Comparison of ENCODE assay signal across 16 cellular contexts in genomic region chr7:35754741-35755140, GRCh38. TPM values are rescaled to one million over a fixed set of nuclear protein-coding genes. Genes with fewer than 3 reads are reported as not detected.
DNase-seq lines count a peak whose midpoint lies in the region; ATAC-seq, FAIRE-seq and TF ChIP-seq lines count a peak whose summit lies in the region.
"Had no signal": no experiment of that assay in that cellular context is flagged by ENCODE, and none has a peak within 500 bp of the region (broad histone marks: within the 10 kb centered on the region; RNA-seq: fewer than 3 reads in every experiment).

No MANE protein-coding gene starts in this region.

- H3K9ac ChIP-seq in stomach smooth muscle (ENCODE audit: low read length in 2 of 2): peak overlapping the region in 1 of 2 donors; percentile 11
- no peak overlapping the region for H3K9ac ChIP-seq in kidney (ENCODE audit: low read length in 2 of 2)
- H3K9ac ChIP-seq: BLaER1 treated with 17β-estradiol and CSF1 and Interleukin-3, amounts not matched to agents 10 nM and 100 nM had no signal

- H3K27ac Mint-ChIP-seq in CD4-positive, alpha-beta T cell: no peak overlapping the region
- H3K27ac Mint-ChIP-seq: activated CD4-positive, alpha-beta T cell treated with anti-CD3 and anti-CD28 coated beads, Interleukin-2, amount 10 ng/mL, durations not matched to agents 24 days and 14 days; mesothelial cell of epicardium; stimulated activated memory B cell treated with anti-CD40 and anti-IgM and Interleukin-4, amounts not matched to agents 10 μg/mL and 1 μg/mL and 100 μg/mL, for 72 hours had no signal

- CTCF ChIA-PET in CD4-positive, alpha-beta T cell (lab: Charles Lee): no interaction called here

- intact Hi-C loops in CD4-positive, alpha-beta T cell (cut with DNase I, micrococcal nuclease): no loop called here
- intact Hi-C loops in kidney (cut with DNase I): no loop called here

- no peaks in the 10 kb centered on the region for H3K9me3 Mint-ChIP-seq in CD4-positive, alpha-beta T cell
- H3K9me3 Mint-ChIP-seq: activated CD4-positive, alpha-beta T cell treated with anti-CD3 and anti-CD28 coated beads, Interleukin-2, amount 10 ng/mL, durations not matched to agents 24 days and 14 days; mesothelial cell of epicardium; stimulated activated memory B cell treated with anti-CD40 and anti-IgM and Interleukin-4, amounts not matched to agents 10 μg/mL and 1 μg/mL and 100 μg/mL, for 72 hours had no signal

- H3K27ac ChIP-seq in cingulate gyrus (ENCODE audit: low read depth, low read length) (peak overlapping the region; percentile 94), stomach smooth muscle (ENCODE audit: low read length) (peak overlapping the region; percentile 56), kidney (ENCODE audit: low read depth in 2 of 2, low read length in 2 of 2) (no peak overlapping the region)
- no peak overlapping the region for H3K27ac ChIP-seq in CD4-positive, alpha-beta T cell (ENCODE audit: low read depth, low read length)
- H3K27ac ChIP-seq: BLaER1 treated with 17β-estradiol and CSF1 and Interleukin-3, amounts not matched to agents 10 nM and 100 nM had no signal

- peaks cover 6% of the 10 kb centered on the region for H3K4me1 Mint-ChIP-seq in CD4-positive, alpha-beta T cell (ENCODE audit: low read depth)
- H3K4me1 Mint-ChIP-seq: activated CD4-positive, alpha-beta T cell treated with anti-CD3 and anti-CD28 coated beads, Interleukin-2, amount 10 ng/mL, durations not matched to agents 24 days and 14 days had no signal

- H3K27me3 Mint-ChIP-seq in CD4-positive, alpha-beta T cell: no peaks in the 10 kb centered on the region
- H3K27me3 Mint-ChIP-seq: stimulated activated memory B cell treated with anti-CD40 and anti-IgM and Interleukin-4, amounts not matched to agents 10 μg/mL and 1 μg/mL and 100 μg/mL, for 72 hours had no signal

- H3K4me3 Mint-ChIP-seq in CD4-positive, alpha-beta T cell: no peak overlapping the region
- H3K4me3 Mint-ChIP-seq: activated CD4-positive, alpha-beta T cell treated with anti-CD3 and anti-CD28 coated beads, Interleukin-2, amount 10 ng/mL, durations not matched to agents 24 days and 14 days; mesothelial cell of epicardium; stimulated activated memory B cell treated with anti-CD40 and anti-IgM and Interleukin-4, amounts not matched to agents 10 μg/mL and 1 μg/mL and 100 μg/mL, for 72 hours had no signal

- ATAC-seq in left lobe of liver: peak; percentile 73
- ATAC-seq in CD4-positive, alpha-beta T cell (ENCODE audit: poor library complexity): no peak
- ATAC-seq: stimulated activated memory B cell treated with anti-CD40 and anti-IgM and Interleukin-4, amounts not matched to agents 10 μg/mL and 1 μg/mL and 100 μg/mL, for 72 hours had no signal

- H3K4me3 ChIP-seq in stomach smooth muscle (ENCODE audit: low read length in 2 of 2) (no peak overlapping the region), kidney (ENCODE audit: low read length in 2 of 2) (no peak overlapping the region)
- H3K4me3 ChIP-seq: BLaER1 treated with 17β-estradiol and CSF1 and Interleukin-3, amounts not matched to agents 10 nM and 100 nM had no signal

- peak; percentile 13 for DNase-seq in MV-4-11 (lab: John Stamatoyannopoulos, UW)
- no peak for DNase-seq in left lobe of liver (ENCODE audit: low spot score)
- no peak for DNase-seq in CD4-positive, alpha-beta T cell
- DNase-seq in HPDE6-E6E7 (ENCODE audit: extremely low spot score): no peak
- no peak for DNase-seq in kidney
- DNase-seq in NCI-H524 treated with DMSO at 0.1 percent for 48 hours (lab: John Stamatoyannopoulos, UW): no peak
- DNase-seq: activated CD4-positive, alpha-beta T cell treated with anti-CD3 and anti-CD28 coated beads, Interleukin-2, amount 10 ng/mL, durations not matched to agents 24 days and 14 days; brain microvascular endothelial cell; GOT3; NCI-H1105; NCI-H2227 treated with DMSO at 0.1 percent for 48 hours had no signal

- no peaks in the 10 kb centered on the region for H3K27me3 ChIP-seq in stomach smooth muscle (ENCODE audit: control insufficient read depth in 1 of 2, insufficient read depth in 2 of 2, low read length in 2 of 2)
- no peaks in the 10 kb centered on the region for H3K27me3 ChIP-seq in CD4-positive, alpha-beta T cell (ENCODE audit: control insufficient read depth, insufficient read depth, low read length)
- H3K27me3 ChIP-seq: BLaER1 treated with 17β-estradiol and CSF1 and Interleukin-3, amounts not matched to agents 10 nM and 100 nM; brain microvascular endothelial cell had no signal

- no peak for TF ChIP-seq CTCF in CD4-positive, alpha-beta T cell (IDR thresholded peaks at IDR 0.05)
- TF ChIP-seq CTCF in kidney (IDR thresholded peaks at IDR 0.05; ENCODE audit: borderline replicate concordance, extremely low read depth, insufficient read depth): no peak

- POLR2A ChIA-PET in CD4-positive, alpha-beta T cell (lab: Charles Lee): no interaction called here

- H3K36me3 Mint-ChIP-seq in CD4-positive, alpha-beta T cell (ENCODE audit: low read depth): no peaks in the 10 kb centered on the region
- H3K36me3 Mint-ChIP-seq: mesothelial cell of epicardium had no signal

- H3K36me3 ChIP-seq in stomach smooth muscle (ENCODE audit: control insufficient read depth in 2 of 2, insufficient read depth in 2 of 2, low read length in 2 of 2) (no peaks in the 10 kb centered on the region), kidney (ENCODE audit: control insufficient read depth in 1 of 2, insufficient read depth in 2 of 2, low read length in 2 of 2) (peaks cover 0 to 4% of the 10 kb centered on the region in 2 donors)
- H3K36me3 ChIP-seq: BLaER1 treated with 17β-estradiol and CSF1 and Interleukin-3, amounts not matched to agents 10 nM and 100 nM; brain microvascular endothelial cell had no signal

- H3K4me1 ChIP-seq in stomach smooth muscle (ENCODE audit: control insufficient read depth, insufficient read depth, low read length) (peaks cover 6% of the 10 kb centered on the region), kidney (ENCODE audit: control insufficient read depth in 1 of 2, insufficient read depth in 1 of 2, low read depth in 1 of 2, low read length in 2 of 2) (no peaks in the 10 kb centered on the region)
- H3K4me1 ChIP-seq: BLaER1 treated with 17β-estradiol and CSF1 and Interleukin-3, amounts not matched to agents 10 nM and 100 nM had no signal

- FAIRE-seq in kidney (lab: Jason Lieb, UNC): no peak

- H3K9me3 ChIP-seq in stomach smooth muscle (ENCODE audit: control insufficient read depth in 2 of 2, low read length in 2 of 2): no peaks in the 10 kb centered on the region
- no peaks in the 10 kb centered on the region for H3K9me3 ChIP-seq in CD4-positive, alpha-beta T cell (ENCODE audit: control insufficient read depth, low read length)
- no peaks in the 10 kb centered on the region for H3K9me3 ChIP-seq in kidney (ENCODE audit: control insufficient read depth in 1 of 2, low read length in 2 of 2)
- H3K9me3 ChIP-seq: BLaER1 treated with 17β-estradiol and CSF1 and Interleukin-3, amounts not matched to agents 10 nM and 100 nM had no signal

RNA-seq across cellular contexts. Expression of gene SEPTIN7, which starts 46.1 kb away (rescaled TPM):
- total RNA-seq in left lobe of liver (37.2 TPM), kidney (189 TPM)
- total RNA-seq in CD4-positive, alpha-beta T cell: 100 to 1,000 TPM; 185 to 186 TPM
- polyA plus RNA-seq in kidney (ENCODE audit: insufficient read depth, low read depth, low replicate concordance): 125 TPM

RNA-seq across cellular contexts. Expression of gene HERPUD2, which starts 59.8 kb away (rescaled TPM):
- total RNA-seq in left lobe of liver (12.2 TPM), kidney (28.9 TPM)
- 100 to 1,000 TPM; 113 to 127 TPM for total RNA-seq in CD4-positive, alpha-beta T cell
- polyA plus RNA-seq in kidney (ENCODE audit: insufficient read depth, low read depth, low replicate concordance): 10.0 TPM

Comparison
In these comparisons a context has a peak if more than half of its experiments do, and no peak if none do; other contexts are left out.
1. H3K27ac ChIP-seq: peak in cingulate gyrus (single experiment) and stomach smooth muscle (single experiment); none in CD4-positive, alpha-beta T cell (single experiment) and kidney (0 of 2).